17 cellular contexts compared by ENCODE assay signal in genomic region chr17:79269620-79270019, GRCh38.
"Had no signal": no experiment of that assay in that cellular context is flagged by ENCODE, and none has a peak within 500 bp of the region (broad histone marks: within the 10 kb centered on the region; RNA-seq: fewer than 3 reads in every experiment).

No MANE protein-coding gene starts in this region.

- H3K36me3 Mint-ChIP-seq: naive thymus-derived CD4-positive, alpha-beta T cell had no signal

- H3K4me1 ChIP-seq: esophagus squamous epithelium, gastroesophageal sphincter, spleen, stomach had no signal

- H3K27ac Mint-ChIP-seq: dendritic cell treated with granulocyte-macrophage colony-stimulating factor and Interleukin-4, amounts not matched to agents 40 ng/mL and 50 ng/mL, for 4 days; effector memory CD8-positive, alpha-beta T cell; naive thymus-derived CD4-positive, alpha-beta T cell had no signal

- H3K9me3 ChIP-seq: esophagus squamous epithelium, gastroesophageal sphincter, spleen, stomach had no signal

- H3K9me3 Mint-ChIP-seq: dendritic cell treated with granulocyte-macrophage colony-stimulating factor and Interleukin-4, amounts not matched to agents 40 ng/mL and 50 ng/mL, for 4 days; effector memory CD8-positive, alpha-beta T cell; naive thymus-derived CD4-positive, alpha-beta T cell had no signal

- H3K27ac ChIP-seq: esophagus squamous epithelium, gastroesophageal sphincter, spleen, stomach had no signal

- DNase-seq: effector memory CD8-positive, alpha-beta T cell; esophagus squamous epithelium; foreskin fibroblast; kidney glomerular epithelial cell; mesendoderm; naive thymus-derived CD4-positive, alpha-beta T cell; posterior cingulate gyrus; spleen; stimulated activated CD4-positive, alpha-beta T cell treated with anti-CD3 and anti-CD28 coated beads, Interleukin-15, amount 100 ng/mL, for 24 hours; stimulated activated CD4-positive, alpha-beta T cell treated with anti-CD3 and anti-CD28 coated beads, Interleukin-1b, Interleukin-23, amount 100 ng/mL, for 48 hours; stimulated activated CD4-positive, alpha-beta T cell treated with anti-CD3 and anti-CD28 coated beads, Interleukin-4, amount 100 ng/mL, for 24 hours; stimulated activated naive CD4-positive, alpha-beta T cell; stomach; trophoblast cell had no signal

- H3K36me3 ChIP-seq: esophagus squamous epithelium, gastroesophageal sphincter, spleen, stomach had no signal

- H3K4me3 Mint-ChIP-seq: dendritic cell treated with granulocyte-macrophage colony-stimulating factor and Interleukin-4, amounts not matched to agents 40 ng/mL and 50 ng/mL, for 4 days; effector memory CD8-positive, alpha-beta T cell; naive thymus-derived CD4-positive, alpha-beta T cell had no signal

- H3K4me3 ChIP-seq: esophagus squamous epithelium, gastroesophageal sphincter, spleen, stomach had no signal

- ATAC-seq: effector memory CD8-positive, alpha-beta T cell; gastroesophageal sphincter; naive thymus-derived CD4-positive, alpha-beta T cell; sciatic nerve had no signal
